Comparison of ENCODE assay signal across 30 cellular contexts in genomic region chr7:14018751-14019150, GRCh38. TPM values are rescaled to one million over a fixed set of nuclear protein-coding genes. Genes with fewer than 3 reads are reported as not detected.
"Had no signal": no experiment of that assay in that cellular context is flagged by ENCODE, and none has a peak within 500 bp of the region (broad histone marks: within the 10 kb centered on the region; RNA-seq: fewer than 3 reads in every experiment).

No MANE protein-coding gene starts in this region.

- DNase-seq: activated CD4-positive, alpha-beta memory T cell treated with anti-CD3 and anti-CD28 coated beads for 36 hours; activated CD4-positive, alpha-beta T cell treated with anti-CD3 and anti-CD28 coated beads for 36 hours; activated CD4-positive, alpha-beta T cell treated with anti-CD3 and anti-CD28 coated beads, Interleukin-2, amount 10 ng/mL, durations not matched to agents 24 days and 14 days; activated CD4-positive, CD25-positive, alpha-beta regulatory T cell; activated CD4-positive, CD25-positive, alpha-beta regulatory T cell treated with anti-CD3 and anti-CD28 coated beads, Interleukin-2, amount 50 U/mL, for 72 hours; activated CD8-positive, alpha-beta memory T cell treated with anti-CD3 and anti-CD28 coated beads, Interleukin-2, amount 10 ng/mL, durations not matched to agents 7 days and 5 days; activated CD8-positive, alpha-beta memory T cell treated with anti-CD3 and anti-CD28 coated beads, Interleukin-2, amount 50 U/mL, for 4 hours; activated CD8-positive, alpha-beta T cell treated with anti-CD3 and anti-CD28 coated beads, Interleukin-2, amount 10 ng/mL, durations not matched to agents 7 days and 5 days; activated gamma-delta T cell; activated naive CD4-positive, alpha-beta T cell; activated naive CD4-positive, alpha-beta T cell treated with anti-CD3 and anti-CD28 coated beads, Interleukin-2, amount 10 ng/mL, durations not matched to agents 7 days and 5 days; activated naive CD8-positive, alpha-beta T cell treated with anti-CD3 and anti-CD28 coated beads, Interleukin-2, amount 10 ng/mL, durations not matched to agents 7 days and 5 days; activated T-cell treated with anti-CD3 and anti-CD28 coated beads, Interleukin-2, amount 50 U/mL, for 1 hour; activated T-cell treated with anti-CD3 and anti-CD28 coated beads, Interleukin-2, amount 50 U/mL, for 48 hours; amniotic stem cell; anterior cingulate cortex; body of pancreas; caudate nucleus; colonic mucosa; effector memory CD4-positive, alpha-beta T cell; endodermal cell; foreskin fibroblast; gastrocnemius medialis; glutamatergic neuron; heart left ventricle; T-helper 2 cell had no signal

- H3K27me3 ChIP-seq: body of pancreas, colonic mucosa, gastrocnemius medialis, heart left ventricle had no signal

- ATAC-seq: activated CD4-positive, alpha-beta T cell treated with anti-CD3 and anti-CD28 coated beads for 36 hours; activated CD8-positive, alpha-beta memory T cell treated with anti-CD3 and anti-CD28 coated beads, Interleukin-2, amount 10 ng/mL, durations not matched to agents 7 days and 5 days; activated CD8-positive, alpha-beta T cell treated with anti-CD3 and anti-CD28 coated beads, Interleukin-2, amount 10 ng/mL, durations not matched to agents 7 days and 5 days; activated naive CD4-positive, alpha-beta T cell treated with anti-CD3 and anti-CD28 coated beads, Interleukin-2, amount 50 U/mL, for 72 hours; body of pancreas; esophagus mucosa; gastrocnemius medialis; heart left ventricle had no signal

- H3K4me1 ChIP-seq: body of pancreas, colonic mucosa, gastrocnemius medialis had no signal

- H3K27ac ChIP-seq: body of pancreas, colonic mucosa, gastrocnemius medialis, heart left ventricle had no signal

- H3K9me3 ChIP-seq: body of pancreas, colonic mucosa, gastrocnemius medialis had no signal

- H3K4me3 ChIP-seq: body of pancreas, colonic mucosa, gastrocnemius medialis, heart left ventricle had no signal

- H3K36me3 ChIP-seq: colonic mucosa, gastrocnemius medialis, heart left ventricle had no signal

RNA-seq across cellular contexts. Expression of gene ETV1, which starts 29.3 kb away (rescaled TPM):
- total RNA-seq: activated CD4-positive, alpha-beta T cell treated with anti-CD3 and anti-CD28 coated beads, Interleukin-2, amount 10 ng/mL, durations not matched to agents 24 days and 14 days; activated naive CD4-positive, alpha-beta T cell treated with anti-CD3 and anti-CD28 coated beads, Interleukin-2, amount 50 U/mL, for 72 hours; activated T-helper 1 cell treated with anti-CD3 and anti-CD28 coated beads, Interleukin-12 subunit alpha, Interleukin-12 subunit beta, Interleukin-2, Interleukin-4 antibody, amounts not matched to agents 30 ng/mL and 10 ng/mL and 1 ng/mL, durations not matched to agents 14 hours and 24 hours and 36 hours; T-helper 1 cell treated with Interleukin-12 subunit alpha and Interleukin-12 subunit beta and Interleukin-4 antibody, amounts not matched to agents 30 ng/mL and 1 ng/mL, for 36 hours had no signal
